21 cellular contexts compared by ENCODE assay signal in the genomic region with DNA sequence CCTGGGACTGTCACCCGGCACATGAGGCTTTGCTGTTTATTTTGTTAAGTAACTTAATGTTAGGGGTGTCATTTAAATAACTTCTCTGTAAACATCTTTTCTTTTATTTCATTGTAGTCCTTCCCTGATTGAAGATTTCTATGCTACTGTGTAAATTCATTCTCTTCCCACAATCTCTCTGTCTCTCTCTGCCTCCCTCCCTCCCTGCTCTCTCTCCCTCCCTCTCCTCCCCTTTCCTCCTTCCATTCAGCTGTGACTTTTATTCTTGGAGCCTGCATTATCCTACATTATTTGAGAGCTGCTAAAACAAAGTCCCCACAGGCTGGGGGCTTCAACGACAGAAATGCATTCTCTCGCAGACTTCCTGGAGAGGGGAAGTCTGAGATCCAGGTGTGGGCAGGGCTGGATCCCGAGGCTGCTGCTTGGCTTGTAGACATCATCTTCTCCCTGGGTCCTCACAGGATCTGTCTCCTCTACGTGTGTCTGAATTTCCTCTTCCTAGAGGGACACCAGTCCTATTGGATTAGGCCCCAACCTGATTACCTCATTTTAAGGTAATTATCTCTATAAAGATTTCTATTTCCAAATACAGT. TPM values are rescaled to one million over a fixed set of nuclear protein-coding genes. Genes with fewer than 3 reads are reported as not detected.
DNase-seq lines count a peak whose midpoint lies in the region; ATAC-seq and TF ChIP-seq lines count a peak whose summit lies in the region.
"Had no signal": no experiment of that assay in that cellular context is flagged by ENCODE, and none has a peak within 500 bp of the region (broad histone marks: within the 10 kb centered on the region; RNA-seq: fewer than 3 reads in every experiment).

No MANE protein-coding gene starts in this region.

- H3K4me3 Mint-ChIP-seq in WTC11: no peak overlapping the region
- H3K4me3 Mint-ChIP-seq in type B pancreatic cell: no peak overlapping the region

- intact Hi-C loops in left ventricle myocardium inferior (cut with micrococcal nuclease) (no loop called here), left cardiac atrium (cut with DNase I) (no loop called here), posterior vena cava (cut with DNase I) (no loop called here)

- H3K27ac ChIP-seq in left ventricle myocardium inferior (replicated peaks): peak overlapping the region; percentile 71
- H3K27ac ChIP-seq in muscle layer of colon (ENCODE audit: low read depth, low read length): no peak overlapping the region
- H3K27ac ChIP-seq: C4-2B had no signal

- POLR2A ChIA-PET in WTC11 (lab: Charles Lee): interaction anchor here (1.2 kb wide), 1 partner anchor 9 kb away, joined by 7 read pairs; no protein-coding TSS in a partner anchor

- TF ChIP-seq CTCF in left ventricle myocardium inferior (IDR thresholded peaks at IDR 0.05; ENCODE audit: borderline replicate concordance) (no peak), WTC11 (IDR thresholded peaks at IDR 0.05) (no peak), type B pancreatic cell (conservative IDR thresholded peaks at IDR 0.05) (no peak)

- H3K4me1 ChIP-seq in left ventricle myocardium inferior (peaks cover 72% of the 10 kb centered on the region), muscle layer of colon (ENCODE audit: insufficient read depth, low read length) (peaks cover 22% of the 10 kb centered on the region)

- H3K9me3 Mint-ChIP-seq in WTC11 (peaks cover 14% of the 10 kb centered on the region), type B pancreatic cell (no peaks in the 10 kb centered on the region)

- H3K9ac ChIP-seq in muscle layer of colon (ENCODE audit: low read length): peak overlapping the region; percentile 13

- H3K27me3 Mint-ChIP-seq in WTC11 (ENCODE audit: low read depth) (peaks cover 11% of the 10 kb centered on the region), type B pancreatic cell (peaks cover 19% of the 10 kb centered on the region)

- H3K4me1 Mint-ChIP-seq in WTC11 (peaks cover 26% of the 10 kb centered on the region), type B pancreatic cell (ENCODE audit: unreplicated experiment) (peaks cover 11% of the 10 kb centered on the region)

- no peaks in the 10 kb centered on the region for H3K36me3 ChIP-seq in left ventricle myocardium inferior
- no peaks in the 10 kb centered on the region for H3K36me3 ChIP-seq in muscle layer of colon (ENCODE audit: insufficient read depth, low read length)

- H3K4me3 ChIP-seq in left ventricle myocardium inferior (no peak overlapping the region), muscle layer of colon (ENCODE audit: low read depth in 1 of 2, low read length in 2 of 2) (no peak overlapping the region)

- no peak for ATAC-seq in left cardiac atrium
- ATAC-seq in WTC11: peak; percentile 43; the same call in 1 of the 2 replicates
- ATAC-seq in HG03196 (IDR thresholded peaks at IDR 0.05; ENCODE audit: unreplicated experiment): no peak
- ATAC-seq: PC-3, SK-N-SH treated with all-trans-retinoic acid at 6 μM for 48 hours had no signal

- no peak for DNase-seq in left ventricle myocardium inferior
- DNase-seq in left cardiac atrium: no peak
- DNase-seq in WTC11 (ENCODE audit: low spot score): no peak
- peak; percentile 31 for DNase-seq in type B pancreatic cell (ENCODE audit: extremely low spot score, unreplicated experiment)
- DNase-seq in SIG-M5 treated with dmso at 0.1 percent for 504 hours (lab: John Stamatoyannopoulos, UW; ENCODE audit: unreplicated experiment): no peak
- DNase-seq in posterior vena cava (ENCODE audit: low spot score): no peak
- DNase-seq: ACHN, AML-193, DMS79 treated with DMSO at 0.1 percent for 48 hours, KG1, NCI-H1105 treated with DMSO at 0.1 percent for 48 hours, NCI-H187 treated with DMSO at 0.1 percent for 48 hours, NCI-H510A treated with DMSO at 0.1 percent for 48 hours, PC-3, RPMI8226, SHP77 treated with DMSO at 0.1 percent for 48 hours had no signal

- no peaks in the 10 kb centered on the region for H3K36me3 Mint-ChIP-seq in WTC11
- H3K36me3 Mint-ChIP-seq in type B pancreatic cell: no peaks in the 10 kb centered on the region

- H3K9me3 ChIP-seq in left ventricle myocardium inferior (replicated peaks) (peaks cover 5% of the 10 kb centered on the region), muscle layer of colon (ENCODE audit: low read length) (no peaks in the 10 kb centered on the region)

- peaks cover 6% of the 10 kb centered on the region for H3K27me3 ChIP-seq in left ventricle myocardium inferior (ENCODE audit: low read depth)
- H3K27me3 ChIP-seq in muscle layer of colon (ENCODE audit: control insufficient read depth in 1 of 2, insufficient read depth in 2 of 2, low read length in 2 of 2): no peaks in the 10 kb centered on the region

- H3K27ac Mint-ChIP-seq in WTC11 (no peak overlapping the region), type B pancreatic cell (no peak overlapping the region)

- CTCF ChIA-PET in WTC11 (lab: Charles Lee): interaction anchor here (1.0 kb wide), 1 partner anchor 32 kb away, joined by 3 read pairs; no protein-coding TSS in a partner anchor

TF ChIP-seq in WTC11, 78 proteins besides CTCF, POLR2A, EP300 and RAD21 (continues in another document):
- TF ChIP-seq ZNF425 (CRISPR knock-in tag; conservative IDR thresholded peaks at IDR 0.05) (no peak), STAT6 (CRISPR knock-in tag; conservative IDR thresholded peaks at IDR 0.05; ENCODE audit: low read depth) (no peak), NFATC4 (CRISPR knock-in tag; IDR thresholded peaks at IDR 0.05) (no peak), CREB1 (CRISPR knock-in tag; IDR thresholded peaks at IDR 0.05) (no peak), OVOL2 (CRISPR knock-in tag; IDR thresholded peaks at IDR 0.05; ENCODE audit: borderline replicate concordance) (no peak), SOX15 (CRISPR knock-in tag; IDR thresholded peaks at IDR 0.05) (no peak)

RNA-seq across cellular contexts. Expression of gene UBE2QL1, which starts 18.4 kb away (rescaled TPM):
- total RNA-seq in left ventricle myocardium inferior (25.5 TPM), left cardiac atrium (1 to 10 TPM; 5.6 to 7.8 TPM), WTC11 (2021) (0.46 to 0.50 TPM (median 0.46 TPM) in 3 replicates), type B pancreatic cell (ENCODE audit: low replicate concordance) (5.6 and 6.9 TPM in 2 replicates), posterior vena cava (1 to 10 TPM; 3.3 to 5.8 TPM)
- total RNA-seq: HT-29 had no signal
